ENCODE assay signal across 1 cellular context in genomic region chr12:22626429-22626828, GRCh38.
TF ChIP-seq lines count a peak whose summit lies in the region.

No MANE protein-coding gene starts in this region.

TF ChIP-seq in IMR-90, 13 proteins besides CTCF, POLR2A, EP300 and RAD21 (continued from another document):
- TF ChIP-seq ELK1 (IDR thresholded peaks at IDR 0.05; ENCODE audit: borderline replicate concordance, low read depth, low read length) (no peak), MAZ (IDR thresholded peaks at IDR 0.05; ENCODE audit: borderline replicate concordance, low read depth, low read length) (no peak), BHLHE40 (IDR thresholded peaks at IDR 0.05; ENCODE audit: low read depth, low read length) (no peak), RCOR1 (IDR thresholded peaks at IDR 0.05; ENCODE audit: insufficient replicate concordance, low read length) (no peak), FOS (IDR thresholded peaks at IDR 0.05; ENCODE audit: low read depth, low read length) (no peak), USF2 (IDR thresholded peaks at IDR 0.05; ENCODE audit: low read depth, low read length) (no peak), CEBPB (IDR thresholded peaks at IDR 0.05; ENCODE audit: low read depth, low read length) (no peak)
